12 cellular contexts compared by ENCODE assay signal in the genomic region with DNA sequence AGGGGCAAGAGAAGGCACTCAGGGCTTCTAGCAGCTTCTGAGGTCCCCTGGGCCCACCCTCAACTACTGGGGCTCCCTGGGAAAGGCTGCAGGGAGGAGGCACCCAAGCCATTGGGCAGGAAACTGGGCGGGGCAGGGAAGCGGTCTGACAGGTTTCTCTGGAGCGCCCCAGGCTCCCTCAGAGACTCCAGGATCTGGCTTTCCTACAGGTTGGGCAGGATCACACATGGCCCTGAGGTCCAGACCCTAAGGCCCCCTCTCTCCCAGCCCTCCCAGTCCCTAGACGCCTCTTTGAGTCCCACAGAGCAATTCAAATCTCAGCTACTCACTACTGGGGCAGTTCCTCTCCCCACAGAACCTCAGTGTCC. TPM values are rescaled to one million over a fixed set of nuclear protein-coding genes. Genes with fewer than 3 reads are reported as not detected.
DNase-seq lines count a peak whose midpoint lies in the region; ATAC-seq and TF ChIP-seq lines count a peak whose summit lies in the region.
"Had no signal": no experiment of that assay in that cellular context is flagged by ENCODE, and none has a peak within 500 bp of the region (broad histone marks: within the 10 kb centered on the region; RNA-seq: fewer than 3 reads in every experiment).

No MANE protein-coding gene starts in this region.

- H3K4me3 ChIP-seq in RWPE2 (ENCODE audit: severe bottlenecking) (no peak overlapping the region), thyroid gland (replicated peaks in 1 of 3) (no peak overlapping the region)
- H3K4me3 ChIP-seq: psoas muscle had no signal

- H3K27ac ChIP-seq in RWPE2 (ENCODE audit: poor library complexity, severe bottlenecking) (peak overlapping the region; percentile 94), thyroid gland (peak overlapping the region; percentile 59 to 98 (median 71))

- no peaks in the 10 kb centered on the region for H3K9me3 Mint-ChIP-seq in stimulated activated naive CD8-positive, alpha-beta T cell treated with anti-CD3 and anti-CD28 coated beads, Interleukin-15, amount 100 ng/mL, for 72 hours

- POLR2A ChIA-PET in HEK293T (lab: Yijun Ruan, JAX) = interaction anchor here (2.5 to 2.9 kb wide), 2 partner anchors 14 to 84 kb away, joined by 8 to 19 read pairs; a partner anchor contains a TSS

- ATAC-seq in RWPE2 (ENCODE audit: low read depth) (peak; percentile 54), left colon (peak; percentile 63)
- ATAC-seq in stimulated activated naive CD8-positive, alpha-beta T cell treated with anti-CD3 and anti-CD28 coated beads, Interleukin-15, amount 100 ng/mL, for 72 hours = no peak
- ATAC-seq: psoas muscle, T-helper 17 cell had no signal

- no peak for TF ChIP-seq POLR2A in thyroid gland (IDR thresholded peaks at IDR 0.05)

- no peak overlapping the region for H3K4me3 Mint-ChIP-seq in stimulated activated naive CD8-positive, alpha-beta T cell treated with anti-CD3 and anti-CD28 coated beads, Interleukin-15, amount 100 ng/mL, for 72 hours
- H3K4me3 Mint-ChIP-seq: T-helper 17 cell had no signal

- peaks cover 52% of the 10 kb centered on the region for H3K4me1 ChIP-seq in RWPE2 (ENCODE audit: insufficient read depth, poor library complexity, severe bottlenecking)
- peaks cover 55 to 57% of the 10 kb centered on the region in 2 donors for H3K4me1 ChIP-seq in thyroid gland

- no peak overlapping the region for H3K27ac Mint-ChIP-seq in stimulated activated naive CD8-positive, alpha-beta T cell treated with anti-CD3 and anti-CD28 coated beads, Interleukin-15, amount 100 ng/mL, for 72 hours
- H3K27ac Mint-ChIP-seq: T-helper 17 cell had no signal

- DNase-seq in NCI-H748 (lab: John Stamatoyannopoulos, UW; ENCODE audit: unreplicated experiment) = peak; percentile 51
- DNase-seq in NCI-H748 treated with DMSO at 0.1 percent for 48 hours (lab: John Stamatoyannopoulos, UW) = no peak
- peak; percentile 88 for DNase-seq in RWPE2 (ENCODE audit: low spot score)
- DNase-seq in left colon = peak; percentile 88 to 91
- peak; percentile 88 for DNase-seq in thyroid gland
- DNase-seq in HEK293T (ENCODE audit: extremely low spot score) = no peak
- DNase-seq in 8988T = no peak
- no peak for DNase-seq in stimulated activated naive CD8-positive, alpha-beta T cell treated with anti-CD3 and anti-CD28 coated beads, Interleukin-15, amount 100 ng/mL, for 72 hours
- DNase-seq: effector CD8-positive, alpha-beta T cell; psoas muscle; T-helper 17 cell had no signal

- H3K27me3 Mint-ChIP-seq in stimulated activated naive CD8-positive, alpha-beta T cell treated with anti-CD3 and anti-CD28 coated beads, Interleukin-15, amount 100 ng/mL, for 72 hours = no peaks in the 10 kb centered on the region

- intact Hi-C loops in left colon (cut with DNase I, micrococcal nuclease) (no loop called here), thyroid gland (cut with DNase I) (no loop called here)

- H3K4me1 Mint-ChIP-seq in stimulated activated naive CD8-positive, alpha-beta T cell treated with anti-CD3 and anti-CD28 coated beads, Interleukin-15, amount 100 ng/mL, for 72 hours = peaks cover 7% of the 10 kb centered on the region

- no peak for TF ChIP-seq CTCF in RWPE2 (IDR thresholded peaks at IDR 0.05; ENCODE audit: poor library complexity, severe bottlenecking)
- TF ChIP-seq CTCF in thyroid gland (IDR thresholded peaks at IDR 0.05) = no peak

- CTCF ChIA-PET in HEK293T (lab: Yijun Ruan, JAX) = no interaction called here

- H3K36me3 ChIP-seq in RWPE2 (ENCODE audit: low read depth) (peaks cover 85% of the 10 kb centered on the region), thyroid gland (peaks cover 37 to 45% of the 10 kb centered on the region in 2 donors)

- H3K9me3 ChIP-seq in RWPE2 (ENCODE audit: severe bottlenecking) (no peaks in the 10 kb centered on the region), thyroid gland (no peaks in the 10 kb centered on the region)
- H3K9me3 ChIP-seq: psoas muscle had no signal

- H3K27me3 ChIP-seq in RWPE2 (ENCODE audit: insufficient read depth, poor library complexity, severe bottlenecking) = no peaks in the 10 kb centered on the region
- no peaks in the 10 kb centered on the region for H3K27me3 ChIP-seq in thyroid gland

- 49 to 63% methylated on average over 1 to 4 of the region's 4 CpGs for WGBS in thyroid gland, 2 donors

TF ChIP-seq in HEK293T, 16 proteins besides CTCF, POLR2A, EP300 and RAD21:
- no peak for TF ChIP-seq FOXM1 (IDR thresholded peaks at IDR 0.05; ENCODE audit: borderline replicate concordance)
- no peak for TF ChIP-seq ARNT (IDR thresholded peaks at IDR 0.05)
- no peak for TF ChIP-seq SP1 (IDR thresholded peaks at IDR 0.05)
- no peak for TF ChIP-seq TARDBP (IDR thresholded peaks at IDR 0.05)
- TF ChIP-seq ELF4 (IDR thresholded peaks at IDR 0.05) = no peak
- no peak for TF ChIP-seq BHLHE40 (IDR thresholded peaks at IDR 0.05; ENCODE audit: borderline replicate concordance)
- TF ChIP-seq, protein P1, sequence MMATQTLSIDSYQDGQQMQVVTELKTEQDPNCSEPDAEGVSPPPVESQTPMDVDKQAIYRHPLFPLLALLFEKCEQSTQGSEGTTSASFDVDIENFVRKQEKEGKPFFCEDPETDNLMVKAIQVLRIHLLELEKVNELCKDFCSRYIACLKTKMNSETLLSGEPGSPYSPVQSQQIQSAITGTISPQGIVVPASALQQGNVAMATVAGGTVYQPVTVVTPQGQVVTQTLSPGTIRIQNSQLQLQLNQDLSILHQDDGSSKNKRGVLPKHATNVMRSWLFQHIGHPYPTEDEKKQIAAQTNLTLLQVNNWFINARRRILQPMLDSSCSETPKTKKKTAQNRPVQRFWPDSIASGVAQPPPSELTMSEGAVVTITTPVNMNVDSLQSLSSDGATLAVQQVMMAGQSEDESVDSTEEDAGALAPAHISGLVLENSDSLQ (IDR thresholded peaks at IDR 0.05) = no peak
- TF ChIP-seq L3MBTL2 (conservative IDR thresholded peaks at IDR 0.05) = no peak
- TF ChIP-seq CTBP1 (IDR thresholded peaks at IDR 0.05; ENCODE audit: borderline replicate concordance) = no peak
- no peak for TF ChIP-seq SUZ12 (IDR thresholded peaks at IDR 0.05)
- no peak for TF ChIP-seq FOXA1 (IDR thresholded peaks at IDR 0.05)

RNA-seq across cellular contexts. Expression of a gene that starts 14.3 kb away (rescaled TPM):
- total RNA-seq in left colon = 100 to 1,000 TPM; 343 to 345 TPM
- total RNA-seq in thyroid gland = 100 to 1,000 TPM; 127 to 356 (median 250) TPM

RNA-seq across cellular contexts. Expression of a gene that starts 37.8 kb away (rescaled TPM):
- total RNA-seq in left colon = under 1 TPM; 0.42 to 0.73 TPM
- 10 to 100 TPM in 1 of 4 donors, 1 to 10 TPM in 2, under 1 TPM in 1; 0.94 to 12.7 (median 1.9) TPM for total RNA-seq in thyroid gland
- total RNA-seq: urinary bladder had no signal

RNA-seq across cellular contexts. Expression of a gene that starts 39.5 kb away (rescaled TPM):
- 10 to 100 TPM; 10.7 to 15.3 TPM for total RNA-seq in left colon
- total RNA-seq in thyroid gland = 10 to 100 TPM; 24.5 to 59.2 (median 34.9) TPM

RNA-seq across cellular contexts. Expression of a gene that starts 40.6 kb away (rescaled TPM):
- total RNA-seq in left colon (10 to 100 TPM in 1 of 2 donors, 1 to 10 TPM in 1; 4.2 to 10.8 TPM), thyroid gland (10 to 100 TPM; 42.2 to 75.3 (median 60.4) TPM)
- total RNA-seq: T-helper 17 cell had no signal

Comparison
In these comparisons a context has a peak if more than half of its experiments do, and no peak if none do; other contexts are left out.
1. DNase-seq: peak in NCI-H748 (single experiment), RWPE2 (single experiment), left colon (2 of 2) and thyroid gland (2 of 2); none in NCI-H748 treated with DMSO at 0.1 percent for 48 hours (single experiment), HEK293T (single experiment), 8988T (single experiment) and stimulated activated naive CD8-positive, alpha-beta T cell treated with anti-CD3 and anti-CD28 coated beads, Interleukin-15, amount 100 ng/mL, for 72 hours (0 of 2).